30 cellular contexts compared by ENCODE assay signal in the genomic region with DNA sequence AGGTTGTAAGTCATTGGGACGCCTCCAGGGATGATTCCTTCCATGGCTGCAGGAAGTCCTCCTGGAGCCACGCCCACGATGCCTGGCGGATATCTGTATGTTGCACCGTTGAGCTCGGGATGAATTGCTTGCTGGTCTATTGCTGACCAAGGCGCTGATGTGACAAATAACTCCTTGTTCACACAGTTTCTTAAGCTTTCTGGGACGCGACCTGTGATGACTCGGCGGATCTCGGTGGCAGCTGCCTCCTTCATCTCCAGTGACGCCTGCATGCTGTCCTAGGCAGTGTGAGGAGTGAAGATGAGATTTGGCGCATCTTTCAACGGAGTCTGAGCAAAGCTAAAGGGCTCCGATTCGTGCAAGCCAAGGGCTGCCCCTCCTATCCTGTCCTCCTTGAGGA.
"Had no signal": no experiment of that assay in that cellular context is flagged by ENCODE, and none has a peak within 500 bp of the region (broad histone marks: within the 10 kb centered on the region; RNA-seq: fewer than 3 reads in every experiment).

No MANE protein-coding gene starts in this region.

- H3K27ac ChIP-seq: left ventricle myocardium inferior, neural progenitor cell, neutrophil, parathyroid adenoma, right atrium auricular region, skin epidermis, stomach, testis, thyroid gland, transverse colon, upper lobe of left lung had no signal

- H3K36me3 ChIP-seq: neural progenitor cell, neutrophil, right atrium auricular region, stomach, thyroid gland, transverse colon, upper lobe of left lung had no signal

- H3K4me1 Mint-ChIP-seq: mesothelial cell of epicardium, natural killer cell, nephron progenitor cell, neural progenitor cell had no signal

- H3K27me3 ChIP-seq: neural progenitor cell, neutrophil, right atrium auricular region, stomach, testis, thyroid gland, transverse colon, upper lobe of left lung had no signal

- FAIRE-seq: islet of Langerhans, urothelium cell line had no signal

- H3K9me3 ChIP-seq: neutrophil, testis, thyroid gland had no signal

- H3K4me3 ChIP-seq: left ventricle myocardium inferior, lung, neural progenitor cell, right atrium auricular region, skin epidermis, stomach, testis, thyroid gland, transverse colon, upper lobe of left lung had no signal

- H3K4me1 ChIP-seq: left ventricle myocardium inferior, neural progenitor cell, parathyroid adenoma, right atrium auricular region, stomach, testis, thyroid gland, transverse colon, upper lobe of left lung had no signal

- H3K4me2 ChIP-seq: neural progenitor cell had no signal

- H3K4me3 Mint-ChIP-seq: immature natural killer cell; mesothelial cell of epicardium; naive B cell; natural killer cell; nephron progenitor cell; neural progenitor cell; stimulated activated naive B cell treated with anti-CD40 and anti-IgM and Interleukin-4, amounts not matched to agents 10 μg/mL and 1 μg/mL and 100 μg/mL, for 72 hours had no signal

- ATAC-seq: natural killer cell; sciatic nerve; stimulated activated naive B cell treated with anti-CD40 and anti-IgM and Interleukin-4, amounts not matched to agents 10 μg/mL and 1 μg/mL and 100 μg/mL, for 72 hours; stimulated activated naive CD8-positive, alpha-beta T cell treated with anti-CD3 and anti-CD28 coated beads, Interleukin-15, Interleukin-2, amounts not matched to agents 100 U/mL and 50 U/mL, for 24 hours had no signal

- H3K27ac Mint-ChIP-seq: immature natural killer cell; mesothelial cell of epicardium; natural killer cell; nephron progenitor cell; neural progenitor cell; progenitor cell of endocrine pancreas; stimulated activated naive B cell treated with anti-CD40 and anti-IgM and Interleukin-4, amounts not matched to agents 10 μg/mL and 1 μg/mL and 100 μg/mL, for 72 hours had no signal

- H3K27me3 Mint-ChIP-seq: naive B cell; progenitor cell of endocrine pancreas; stimulated activated naive B cell treated with anti-CD40 and anti-IgM and Interleukin-4, amounts not matched to agents 10 μg/mL and 1 μg/mL and 100 μg/mL, for 72 hours had no signal

- DNase-seq: hypothalamus; immature natural killer cell; left ventricle myocardium inferior; mesendoderm; naive B cell; natural killer cell; nephron progenitor cell; occipital lobe; stimulated activated CD4-positive, alpha-beta T cell treated with anti-CD3 and anti-CD28 coated beads, Interleukin-12 subunit alpha, Interleukin-12 subunit beta, amount 100 ng/mL, for 4 hours; stimulated activated CD4-positive, alpha-beta T cell treated with anti-CD3 and anti-CD28 coated beads, Interleukin-15, amount 100 ng/mL, for 24 hours; stimulated activated CD4-positive, alpha-beta T cell treated with anti-CD3 and anti-CD28 coated beads, Interleukin-2, amount 100 ng/mL, for 24 hours; stimulated activated CD4-positive, alpha-beta T cell treated with anti-CD3 and anti-CD28 coated beads, Interleukin-4, amount 100 ng/mL, for 1 hour; stimulated activated naive B cell treated with anti-CD40 and anti-IgM and Interleukin-4, amounts not matched to agents 10 μg/mL and 1 μg/mL and 100 μg/mL, for 72 hours; stimulated activated naive CD8-positive, alpha-beta T cell treated with anti-CD3 and anti-CD28 coated beads, Interleukin-15, Interleukin-2, amounts not matched to agents 100 U/mL and 50 U/mL, for 24 hours; stomach; testis; thyroid gland; transverse colon; upper lobe of left lung had no signal
